ENCODE assay signal across 2 cellular contexts in the genomic region with DNA sequence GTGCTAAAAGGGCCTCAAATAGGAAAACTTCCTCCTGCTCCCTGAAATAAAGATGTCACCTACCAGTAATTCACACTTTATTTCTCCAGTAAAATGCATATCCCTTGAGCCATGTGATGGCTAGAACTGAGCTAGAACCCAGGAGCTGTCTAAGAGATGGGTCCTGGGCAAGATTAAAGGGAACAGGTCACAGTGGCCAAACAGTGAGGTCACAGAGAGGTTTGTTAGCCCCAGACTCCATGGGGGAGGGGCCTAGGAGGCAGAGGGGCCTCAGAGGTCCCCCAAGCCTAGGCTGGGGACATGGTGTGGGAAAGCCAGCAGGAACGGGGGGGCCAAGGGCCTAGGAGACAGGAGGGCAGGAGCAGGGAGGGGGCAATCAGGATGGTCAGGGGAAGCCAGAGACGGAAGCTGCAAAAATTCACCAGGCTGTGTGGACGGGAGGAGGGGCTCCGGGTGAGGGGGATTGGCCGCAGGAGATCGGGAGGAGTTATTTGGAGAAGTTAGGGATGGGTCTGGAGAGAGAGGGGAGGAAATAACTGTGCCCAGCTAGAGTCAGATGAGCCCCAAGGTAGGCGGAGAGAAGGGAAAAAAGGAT.
A peak's percentile ranks its signal among the peaks of the same experiment; 100 is the strongest.
TF ChIP-seq lines count a peak whose summit lies in the region.

No MANE protein-coding gene starts in this region.

TF ChIP-seq in K562, 482 proteins besides CTCF, POLR2A, EP300 and RAD21:
- TF ChIP-seq ZNF589 (CRISPR knock-in tag; IDR thresholded peaks at IDR 0.05; ENCODE audit: low read depth), result no peak
- TF ChIP-seq RUNX1 (IDR thresholded peaks at IDR 0.05; ENCODE audit: low read depth), result no peak
- TF ChIP-seq ZBTB7A (IDR thresholded peaks at IDR 0.05; ENCODE audit: borderline replicate concordance, control insufficient read depth, low read depth, low read length), result 0 out of 2 replicates have a peak, but pooled peaks have one; percentile 27
- TF ChIP-seq MAZ (CRISPR knock-in tag; conservative IDR thresholded peaks at IDR 0.05 in 1 of 2, IDR thresholded peaks at IDR 0.05 in 1 of 2), result no peak
- TF ChIP-seq CBFB (CRISPR knock-in tag; IDR thresholded peaks at IDR 0.05), result no peak
TF ChIP-seq in K562: peak in this region for 1.

TF ChIP-seq in HEK293T, 16 proteins besides CTCF, POLR2A, EP300 and RAD21:
- TF ChIP-seq, protein P1, sequence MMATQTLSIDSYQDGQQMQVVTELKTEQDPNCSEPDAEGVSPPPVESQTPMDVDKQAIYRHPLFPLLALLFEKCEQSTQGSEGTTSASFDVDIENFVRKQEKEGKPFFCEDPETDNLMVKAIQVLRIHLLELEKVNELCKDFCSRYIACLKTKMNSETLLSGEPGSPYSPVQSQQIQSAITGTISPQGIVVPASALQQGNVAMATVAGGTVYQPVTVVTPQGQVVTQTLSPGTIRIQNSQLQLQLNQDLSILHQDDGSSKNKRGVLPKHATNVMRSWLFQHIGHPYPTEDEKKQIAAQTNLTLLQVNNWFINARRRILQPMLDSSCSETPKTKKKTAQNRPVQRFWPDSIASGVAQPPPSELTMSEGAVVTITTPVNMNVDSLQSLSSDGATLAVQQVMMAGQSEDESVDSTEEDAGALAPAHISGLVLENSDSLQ (IDR thresholded peaks at IDR 0.05), result no peak
- TF ChIP-seq TARDBP (IDR thresholded peaks at IDR 0.05) (no peak), SUZ12 (IDR thresholded peaks at IDR 0.05) (no peak), FOXK2 (IDR thresholded peaks at IDR 0.05) (no peak), HDGF (IDR thresholded peaks at IDR 0.05; ENCODE audit: borderline replicate concordance) (no peak), L3MBTL2 (conservative IDR thresholded peaks at IDR 0.05) (no peak), NFRKB (IDR thresholded peaks at IDR 0.05) (no peak), FOXA1 (IDR thresholded peaks at IDR 0.05) (no peak), ARNT (IDR thresholded peaks at IDR 0.05) (no peak), FOXM1 (IDR thresholded peaks at IDR 0.05; ENCODE audit: borderline replicate concordance) (no peak), ELF4 (IDR thresholded peaks at IDR 0.05) (no peak), ZNF384 (IDR thresholded peaks at IDR 0.05) (no peak)
